27 cellular contexts compared by ENCODE assay signal in the genomic region with DNA sequence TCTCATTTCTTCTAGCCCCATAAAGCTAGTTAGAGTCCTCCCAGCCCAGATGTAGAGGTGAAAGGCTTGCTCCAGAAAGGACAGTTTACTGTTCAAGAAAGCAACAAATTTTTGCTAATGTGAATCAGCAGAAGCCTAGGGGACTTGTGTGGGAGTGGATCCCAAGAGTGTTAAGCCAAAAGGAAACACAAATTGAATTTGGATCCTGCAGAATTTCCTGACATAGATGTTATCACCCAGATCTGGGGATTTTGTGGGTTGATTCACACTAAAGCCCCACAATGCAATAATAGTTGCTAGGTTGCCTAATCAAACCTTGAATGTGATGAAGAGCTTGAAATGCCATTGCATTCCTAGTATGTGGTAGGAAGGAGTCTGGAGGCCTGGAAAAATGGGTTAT.
A peak's percentile ranks its signal among the peaks of the same experiment; 100 is the strongest.
DNase-seq lines count a peak whose midpoint lies in the region; ATAC-seq and TF ChIP-seq lines count a peak whose summit lies in the region.
"Had no signal": no experiment of that assay in that cellular context is flagged by ENCODE, and none has a peak within 500 bp of the region (broad histone marks: within the 10 kb centered on the region; RNA-seq: fewer than 3 reads in every experiment).

No MANE protein-coding gene starts in this region.

- no peak for ATAC-seq in CD8-positive, alpha-beta T cell
- ATAC-seq: GM12878; left lung; natural killer cell; Right ventricle myocardium inferior; stimulated activated naive CD8-positive, alpha-beta T cell treated with anti-CD3 and anti-CD28 coated beads, Interleukin-15, Interleukin-2, amounts not matched to agents 100 U/mL and 50 U/mL, for 24 hours had no signal

- no peaks in the 10 kb centered on the region for H3K4me1 ChIP-seq in esophagus muscularis mucosa
- no peaks in the 10 kb centered on the region for H3K4me1 ChIP-seq in CD8-positive, alpha-beta T cell (ENCODE audit: insufficient read depth, low read length)
- no peaks in the 10 kb centered on the region for H3K4me1 ChIP-seq in prostate gland (replicated peaks)
- H3K4me1 ChIP-seq: left lung, right atrium auricular region, tibial artery had no signal

- H3K27ac Mint-ChIP-seq in HFFc6: peak overlapping the region; percentile 95
- H3K27ac Mint-ChIP-seq in neural crest cell (ENCODE audit: unreplicated experiment): peak overlapping the region; percentile 25
- H3K27ac Mint-ChIP-seq in CD8-positive, alpha-beta T cell: no peak overlapping the region
- H3K27ac Mint-ChIP-seq: natural killer cell had no signal

- no peak for TF ChIP-seq POLR2A in esophagus muscularis mucosa (IDR thresholded peaks at IDR 0.05; ENCODE audit: low read depth)
- no peak for TF ChIP-seq POLR2A in prostate gland (IDR thresholded peaks at IDR 0.05)

- TF ChIP-seq EP300 in esophagus muscularis mucosa (IDR thresholded peaks at IDR 0.05): no peak

- intact Hi-C loops in esophagus muscularis mucosa (cut with DNase I): no loop called here
- intact Hi-C loops in CD8-positive, alpha-beta T cell (cut with DNase I, micrococcal nuclease): no loop called here
- intact Hi-C loops in prostate gland (cut with DNase I): no loop called here

- TF ChIP-seq CTCF in AG09319 (IDR thresholded peaks at IDR 0.05; ENCODE audit: low read depth, low read length): no peak
- no peak for TF ChIP-seq CTCF in HFFc6 (IDR thresholded peaks at IDR 0.05)
- TF ChIP-seq CTCF in esophagus muscularis mucosa (IDR thresholded peaks at IDR 0.05): no peak
- TF ChIP-seq CTCF in neural crest cell (conservative IDR thresholded peaks at IDR 0.05): no peak
- no peak for TF ChIP-seq CTCF in CD8-positive, alpha-beta T cell (IDR thresholded peaks at IDR 0.05)
- TF ChIP-seq CTCF in prostate gland (IDR thresholded peaks at IDR 0.05): no peak

- no peak overlapping the region for H3K4me3 ChIP-seq in esophagus muscularis mucosa
- no peak overlapping the region for H3K4me3 ChIP-seq in CD8-positive, alpha-beta T cell (ENCODE audit: low read depth, low read length)
- no peak overlapping the region for H3K4me3 ChIP-seq in prostate gland
- H3K4me3 ChIP-seq: GM12878, left lung, ovary, right atrium auricular region, tibial artery had no signal

- no peaks in the 10 kb centered on the region for H3K36me3 ChIP-seq in esophagus muscularis mucosa
- H3K36me3 ChIP-seq in CD8-positive, alpha-beta T cell (ENCODE audit: insufficient read depth, low read length): no peaks in the 10 kb centered on the region
- no peaks in the 10 kb centered on the region for H3K36me3 ChIP-seq in prostate gland
- H3K36me3 ChIP-seq: left lung, ovary, right atrium auricular region, tibial artery had no signal

- POLR2A ChIA-PET in CD8-positive, alpha-beta T cell (lab: Charles Lee): no interaction called here

- H3K9me3 Mint-ChIP-seq in HFFc6: peaks cover 25% of the 10 kb centered on the region
- peaks cover 5% of the 10 kb centered on the region for H3K9me3 Mint-ChIP-seq in neural crest cell
- no peaks in the 10 kb centered on the region for H3K9me3 Mint-ChIP-seq in CD8-positive, alpha-beta T cell
- H3K9me3 Mint-ChIP-seq: natural killer cell had no signal

- H3K27me3 ChIP-seq in esophagus muscularis mucosa: no peaks in the 10 kb centered on the region
- no peaks in the 10 kb centered on the region for H3K27me3 ChIP-seq in CD8-positive, alpha-beta T cell (ENCODE audit: insufficient read depth, low read length)
- H3K27me3 ChIP-seq in prostate gland (replicated peaks; ENCODE audit: insufficient read depth): no peaks in the 10 kb centered on the region
- H3K27me3 ChIP-seq: left lung, ovary, right atrium auricular region, tibial artery had no signal

- H3K27me3 Mint-ChIP-seq in HFFc6 (ENCODE audit: insufficient read depth): no peaks in the 10 kb centered on the region
- no peaks in the 10 kb centered on the region for H3K27me3 Mint-ChIP-seq in neural crest cell (ENCODE audit: low read depth)
- no peaks in the 10 kb centered on the region for H3K27me3 Mint-ChIP-seq in CD8-positive, alpha-beta T cell (ENCODE audit: low read depth)

- CTCF ChIA-PET in CD8-positive, alpha-beta T cell (lab: Charles Lee): no interaction called here

- H3K9me3 ChIP-seq in esophagus muscularis mucosa: no peaks in the 10 kb centered on the region
- H3K9me3 ChIP-seq in CD8-positive, alpha-beta T cell (ENCODE audit: low read length): no peaks in the 10 kb centered on the region
- no peaks in the 10 kb centered on the region for H3K9me3 ChIP-seq in prostate gland
- H3K9me3 ChIP-seq: left lung, ovary, right atrium auricular region, tibial artery had no signal

- H3K4me3 Mint-ChIP-seq in HFFc6 (peak overlapping the region; percentile 63), neural crest cell (no peak overlapping the region)
- H3K4me3 Mint-ChIP-seq in CD8-positive, alpha-beta T cell: no peak overlapping the region
- H3K4me3 Mint-ChIP-seq: natural killer cell had no signal

- H3K36me3 Mint-ChIP-seq in HFFc6 (ENCODE audit: low read depth) (peaks cover 28% of the 10 kb centered on the region), neural crest cell (ENCODE audit: low read depth) (no peaks in the 10 kb centered on the region)
- no peaks in the 10 kb centered on the region for H3K36me3 Mint-ChIP-seq in CD8-positive, alpha-beta T cell
- H3K36me3 Mint-ChIP-seq: natural killer cell had no signal

- H3K4me1 Mint-ChIP-seq in HFFc6 (ENCODE audit: low read depth) (peaks cover 67% of the 10 kb centered on the region), neural crest cell (no peaks in the 10 kb centered on the region)
- no peaks in the 10 kb centered on the region for H3K4me1 Mint-ChIP-seq in CD8-positive, alpha-beta T cell (ENCODE audit: low read depth)
- H3K4me1 Mint-ChIP-seq: natural killer cell had no signal

- H3K27ac ChIP-seq in esophagus muscularis mucosa (replicated peaks in 1 of 4) (no peak overlapping the region), prostate gland (no peak overlapping the region)
- H3K27ac ChIP-seq in CD8-positive, alpha-beta T cell (ENCODE audit: low read depth, low read length): no peak overlapping the region
- H3K27ac ChIP-seq: HL-60, left lung, ovary, right atrium auricular region, tibial artery had no signal

- DNase-seq in AG09319 (ENCODE audit: extremely low read depth, low read depth): peak; percentile 27
- DNase-seq in HFFc6: peak; percentile 89
- DNase-seq in esophagus muscularis mucosa (ENCODE audit: extremely low spot score): peak; percentile 77
- no peak for DNase-seq in neural crest cell (ENCODE audit: low read depth, low spot score)
- DNase-seq in iPS-NIHi11 (ENCODE audit: low spot score): no peak
- DNase-seq in CD8-positive, alpha-beta T cell: no peak
- DNase-seq in prostate gland (ENCODE audit: low spot score): no peak
- no peak for DNase-seq in AML-193 (lab: John Stamatoyannopoulos, UW)
- DNase-seq: activated CD4-positive, alpha-beta T cell treated with anti-CD3 and anti-CD28 coated beads, Interleukin-2, amount 50 U/mL, for 1 hour; activated naive CD4-positive, alpha-beta T cell treated with anti-CD3 and anti-CD28 coated beads, Interleukin-2, amount 50 U/mL, for 16 hours; central memory CD4-positive, alpha-beta T cell; dermis blood vessel endothelial cell; DMS53; left lung; natural killer cell; NCI-H1092; NCI-H187 treated with DMSO at 0.1 percent for 48 hours; NCI-H774; OCI-M1; ovary; stimulated activated naive CD8-positive, alpha-beta T cell treated with anti-CD3 and anti-CD28 coated beads, Interleukin-15, Interleukin-2, amounts not matched to agents 100 U/mL and 50 U/mL, for 24 hours; T-helper 9 cell; tibial artery had no signal

Comparison
In these comparisons a context has a peak if more than half of its experiments do, and no peak if none do; other contexts are left out.
1. DNase-seq: peak in AG09319 (single experiment), HFFc6 (single experiment) and esophagus muscularis mucosa (single experiment); none in neural crest cell (single experiment), iPS-NIHi11 (single experiment), CD8-positive, alpha-beta T cell (0 of 7), prostate gland (single experiment) and AML-193 (0 of 2).